In the genomic region with DNA sequence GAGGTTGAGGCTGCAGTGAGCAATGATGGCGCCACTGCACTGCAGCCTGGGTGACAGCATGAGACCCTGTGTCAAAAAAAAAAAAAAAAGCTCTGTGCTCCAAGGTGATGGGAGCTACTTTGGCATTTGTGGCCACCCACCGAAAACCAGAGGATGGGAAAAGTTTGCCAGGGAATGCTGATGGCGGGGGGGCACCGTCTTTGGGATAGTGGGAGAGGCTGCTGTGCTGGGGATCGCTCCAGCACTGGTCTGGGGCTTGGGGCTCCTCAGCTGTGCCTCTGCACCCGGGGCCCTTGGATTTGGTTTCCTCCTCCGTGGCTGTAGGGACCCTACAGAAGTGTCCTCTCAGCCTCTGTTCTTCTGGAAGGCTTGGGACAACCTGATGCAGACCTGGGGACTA, we compare ENCODE assay signal across 22 cellular contexts. TPM values are rescaled to one million over a fixed set of nuclear protein-coding genes. Genes with fewer than 3 reads are reported as not detected.
"Had no signal": no experiment of that assay in that cellular context is flagged by ENCODE, and none has a peak within 500 bp of the region (broad histone marks: within the 10 kb centered on the region; RNA-seq: fewer than 3 reads in every experiment).

No MANE protein-coding gene starts in this region.

- H3K36me3 Mint-ChIP-seq: naive thymus-derived CD8-positive, alpha-beta T cell; neural progenitor cell; type B pancreatic cell had no signal

- H3K36me3 ChIP-seq: neural progenitor cell, thyroid gland, uterus had no signal

- H3K4me3 Mint-ChIP-seq: naive thymus-derived CD8-positive, alpha-beta T cell; neural progenitor cell; type B pancreatic cell had no signal

- H3K9me3 Mint-ChIP-seq: naive thymus-derived CD8-positive, alpha-beta T cell; neural progenitor cell; type B pancreatic cell had no signal

- H3K4me1 ChIP-seq: foreskin keratinocyte, neural progenitor cell, parathyroid adenoma, thyroid gland, uterus had no signal

- H3K27ac Mint-ChIP-seq: naive thymus-derived CD8-positive, alpha-beta T cell; neural progenitor cell; type B pancreatic cell had no signal

- H3K27ac ChIP-seq: foreskin keratinocyte, hepatocyte, neural progenitor cell, parathyroid adenoma, thyroid gland, uterus had no signal

- H3K4me3 ChIP-seq: hepatocyte, lung, mucosa of descending colon, neural progenitor cell, thyroid gland, uterus had no signal

- H3K4me1 Mint-ChIP-seq: naive thymus-derived CD8-positive, alpha-beta T cell had no signal

- H3K27me3 ChIP-seq: hepatocyte, neural progenitor cell, thyroid gland, uterus had no signal

- H3K9me3 ChIP-seq: mucosa of descending colon, thyroid gland, uterus had no signal

- ATAC-seq: foreskin keratinocyte; left colon; left ventricle myocardium superior; mucosa of descending colon; naive thymus-derived CD8-positive, alpha-beta T cell had no signal

- DNase-seq: dermis blood vessel endothelial cell; erythroblast; foreskin keratinocyte; left colon; left ventricle myocardium superior; mesendoderm; naive thymus-derived CD8-positive, alpha-beta T cell; nucleus accumbens; small intestine; stimulated activated CD4-positive, alpha-beta T cell treated with anti-CD3 and anti-CD28 coated beads, Interleukin-2, amount 100 ng/mL, for 48 hours; stimulated activated naive CD4-positive, alpha-beta T cell treated with Interleukin-2 at 50 U/mL for 16 hours; thyroid gland; uterus had no signal

RNA-seq across cellular contexts. Expression of a gene that starts 11.7 kb away (rescaled TPM):
- total RNA-seq: endothelial cell of umbilical vein; foreskin keratinocyte; hepatocyte; kidney epithelial cell; naive thymus-derived CD8-positive, alpha-beta T cell; pulmonary artery endothelial cell had no signal
- polyA plus RNA-seq: endothelial cell of umbilical vein; foreskin keratinocyte; hepatocyte; naive thymus-derived CD8-positive, alpha-beta T cell had no signal
